11 cellular contexts compared by ENCODE assay signal in the genomic region with DNA sequence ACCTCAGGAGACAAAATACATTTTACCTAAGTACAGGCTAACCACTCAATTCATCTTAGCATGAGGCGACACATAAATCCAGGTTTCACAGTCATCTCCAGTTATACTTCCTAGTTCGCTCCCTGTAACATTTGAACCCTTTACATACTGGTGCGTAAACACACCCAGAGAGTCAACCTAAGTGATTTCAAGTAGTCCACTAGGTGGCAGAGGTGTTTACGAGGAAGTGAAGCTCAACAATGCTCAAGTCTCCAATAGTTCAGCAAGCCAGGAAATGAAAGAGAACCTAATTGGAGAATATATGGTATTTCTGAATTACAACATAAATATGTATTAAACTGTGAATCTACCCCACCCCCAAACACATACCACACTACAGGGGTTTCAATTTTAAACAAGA.
DNase-seq lines count a peak whose midpoint lies in the region; ATAC-seq and TF ChIP-seq lines count a peak whose summit lies in the region.
"Had no signal": no experiment of that assay in that cellular context is flagged by ENCODE, and none has a peak within 500 bp of the region (broad histone marks: within the 10 kb centered on the region; RNA-seq: fewer than 3 reads in every experiment).

No MANE protein-coding gene starts in this region.

- H3K27me3 Mint-ChIP-seq in CD14-positive monocyte (ENCODE audit: low read depth in 3 of 3), result no peaks in the 10 kb centered on the region
- no peaks in the 10 kb centered on the region for H3K27me3 Mint-ChIP-seq in GM23338 (ENCODE audit: insufficient read depth, low read depth, poor library complexity)

- H3F3A ChIP-seq in GM23338 (replicated peaks; ENCODE audit: low read depth), result no peaks in the 10 kb centered on the region

- peaks cover 9% of the 10 kb centered on the region for H3K4me1 Mint-ChIP-seq in CD14-positive monocyte
- H3K4me1 Mint-ChIP-seq in GM23338, result peaks cover 9% of the 10 kb centered on the region
- no peaks in the 10 kb centered on the region for H3K4me1 Mint-ChIP-seq in stimulated activated effector memory CD8-positive, alpha-beta T cell treated with anti-CD3 and anti-CD28 coated beads, Interleukin-12 subunit alpha, Interleukin-12 subunit beta, amount 100 ng/mL, for 72 hours

- no peak for TF ChIP-seq POLR2A in erythroblast (IDR thresholded peaks at IDR 0.05; ENCODE audit: low read length)

- H3K27ac Mint-ChIP-seq in CD14-positive monocyte (no peak overlapping the region), GM23338 (no peak overlapping the region)
- no peak overlapping the region for H3K27ac Mint-ChIP-seq in stimulated activated effector memory CD8-positive, alpha-beta T cell treated with anti-CD3 and anti-CD28 coated beads, Interleukin-12 subunit alpha, Interleukin-12 subunit beta, amount 100 ng/mL, for 72 hours
- H3K27ac Mint-ChIP-seq: activated T-helper 1 cell treated with anti-CD3 and anti-CD28 coated beads, Interleukin-12 subunit alpha, Interleukin-12 subunit beta, Interleukin-2, Interleukin-4 antibody, amounts not matched to agents 30 ng/mL and 10 ng/mL and 1 ng/mL, durations not matched to agents 14 hours and 24 hours and 36 hours had no signal

- H3K9me3 ChIP-seq in OCI-LY3 (ENCODE audit: insufficient read depth, low read length), result no peaks in the 10 kb centered on the region
- H3K9me3 ChIP-seq: ovary had no signal

- H3K36me3 ChIP-seq in GM23338 (ENCODE audit: insufficient read depth) (no peaks in the 10 kb centered on the region), OCI-LY3 (replicated peaks; ENCODE audit: low read depth, low read length) (no peaks in the 10 kb centered on the region)
- H3K36me3 ChIP-seq: ovary had no signal

- no peaks in the 10 kb centered on the region for H3K79me2 ChIP-seq in GM23338 (replicated peaks; ENCODE audit: insufficient read depth)
- no peaks in the 10 kb centered on the region for H3K79me2 ChIP-seq in OCI-LY3 (ENCODE audit: low read length)

- H3K4me3 Mint-ChIP-seq in CD14-positive monocyte (no peak overlapping the region), GM23338 (no peak overlapping the region)
- H3K4me3 Mint-ChIP-seq in stimulated activated effector memory CD8-positive, alpha-beta T cell treated with anti-CD3 and anti-CD28 coated beads, Interleukin-12 subunit alpha, Interleukin-12 subunit beta, amount 100 ng/mL, for 72 hours, result no peak overlapping the region
- H3K4me3 Mint-ChIP-seq: activated T-helper 1 cell treated with anti-CD3 and anti-CD28 coated beads, Interleukin-12 subunit alpha, Interleukin-12 subunit beta, Interleukin-2, Interleukin-4 antibody, amounts not matched to agents 30 ng/mL and 10 ng/mL and 1 ng/mL, durations not matched to agents 14 hours and 24 hours and 36 hours had no signal

- H4K20me1 ChIP-seq in GM23338 (replicated peaks; ENCODE audit: insufficient read depth) (no peaks in the 10 kb centered on the region), OCI-LY3 (ENCODE audit: insufficient read depth, low read length) (no peaks in the 10 kb centered on the region)

- H3K4me1 ChIP-seq in GM23338 (ENCODE audit: insufficient read depth) (0 out of 2 replicates have a peak, but pooled peaks cover 3% of the 10 kb centered on the region), OCI-LY3 (ENCODE audit: low read length) (peaks cover 15% of the 10 kb centered on the region)

- intact Hi-C loops in CD14-positive monocyte (cut with micrococcal nuclease), result no loop called here

- no peak overlapping the region for H3K9ac ChIP-seq in OCI-LY3 (ENCODE audit: low read length)

- H3K9me3 Mint-ChIP-seq in CD14-positive monocyte, result peaks cover 2 to 13% (median 9%) of the 10 kb centered on the region in 7 donors
- H3K9me3 Mint-ChIP-seq in GM23338, result peaks cover 12% of the 10 kb centered on the region; the same call in 2 of the 3 replicates
- peaks cover 3% of the 10 kb centered on the region for H3K9me3 Mint-ChIP-seq in stimulated activated effector memory CD8-positive, alpha-beta T cell treated with anti-CD3 and anti-CD28 coated beads, Interleukin-12 subunit alpha, Interleukin-12 subunit beta, amount 100 ng/mL, for 72 hours
- H3K9me3 Mint-ChIP-seq: activated T-helper 1 cell treated with anti-CD3 and anti-CD28 coated beads, Interleukin-12 subunit alpha, Interleukin-12 subunit beta, Interleukin-2, Interleukin-4 antibody, amounts not matched to agents 30 ng/mL and 10 ng/mL and 1 ng/mL, durations not matched to agents 14 hours and 24 hours and 36 hours had no signal

- no peaks in the 10 kb centered on the region for H3K27me3 ChIP-seq in GM23338 (ENCODE audit: insufficient read depth)
- no peaks in the 10 kb centered on the region for H3K27me3 ChIP-seq in OCI-LY3 (ENCODE audit: low read depth, low read length)
- H3K27me3 ChIP-seq: ovary had no signal

- peak; percentile 74 for ATAC-seq in GM23338
- no peak for ATAC-seq in HG02759 (IDR thresholded peaks at IDR 0.05; ENCODE audit: unreplicated experiment)
- ATAC-seq in stimulated activated effector memory CD8-positive, alpha-beta T cell treated with anti-CD3 and anti-CD28 coated beads, Interleukin-12 subunit alpha, Interleukin-12 subunit beta, amount 100 ng/mL, for 72 hours, result no peak

- H3K27ac ChIP-seq in GM23338 (ENCODE audit: low read depth), result no peak overlapping the region
- no peak overlapping the region for H3K27ac ChIP-seq in OCI-LY3 (ENCODE audit: low read length)
- H3K27ac ChIP-seq: ovary had no signal

- H3K4me3 ChIP-seq in GM23338 (no peak overlapping the region), OCI-LY3 (ENCODE audit: low read length) (no peak overlapping the region)
- H3K4me3 ChIP-seq: ovary had no signal

- no peak overlapping the region for H2AFZ ChIP-seq in GM23338
- no peak overlapping the region for H2AFZ ChIP-seq in OCI-LY3 (ENCODE audit: low read depth, low read length)

- H3K36me3 Mint-ChIP-seq in CD14-positive monocyte (no peaks in the 10 kb centered on the region), GM23338 (ENCODE audit: low read depth) (peaks cover 3% of the 10 kb centered on the region; the same call in 1 of the 3 replicates)
- peaks cover 4% of the 10 kb centered on the region for H3K36me3 Mint-ChIP-seq in stimulated activated effector memory CD8-positive, alpha-beta T cell treated with anti-CD3 and anti-CD28 coated beads, Interleukin-12 subunit alpha, Interleukin-12 subunit beta, amount 100 ng/mL, for 72 hours

- DNase-seq in CD14-positive monocyte (ENCODE audit: low spot score), result no peak
- DNase-seq in GM23338 (ENCODE audit: low spot score), result peak; percentile 84
- peak; percentile 28 to 37 for DNase-seq in erythroblast (lab: John Stamatoyannopoulos, UW)
- DNase-seq in KG1 (lab: John Stamatoyannopoulos, UW), result no peak
- DNase-seq in stimulated activated effector memory CD8-positive, alpha-beta T cell treated with anti-CD3 and anti-CD28 coated beads, Interleukin-12 subunit alpha, Interleukin-12 subunit beta, amount 100 ng/mL, for 72 hours (ENCODE audit: low spot score in 2 of 2), result no peak
- DNase-seq in activated gamma-delta T cell treated with Interleukin-2 at 50 U/mL for 16 hours, result no peak
- DNase-seq: NCI-H1417 treated with DMSO at 0.1 percent for 48 hours, ovary had no signal

- TF ChIP-seq CTCF in CD14-positive monocyte (IDR thresholded peaks at IDR 0.05) (peak; percentile 18), GM23338 (conservative IDR thresholded peaks at IDR 0.05; ENCODE audit: low read depth in 2 of 2) (peak; percentile 75 to 82), OCI-LY3 (IDR thresholded peaks at IDR 0.05; ENCODE audit: low read depth, low read length) (peak; percentile 50)

- H3K4me2 ChIP-seq in GM23338, result no peak overlapping the region
- no peak overlapping the region for H3K4me2 ChIP-seq in OCI-LY3 (ENCODE audit: low read length)

- no peaks in the 10 kb centered on the region for H3K9me2 ChIP-seq in GM23338 (ENCODE audit: insufficient read depth)

TF ChIP-seq in GM23338, 12 proteins besides CTCF, POLR2A, EP300 and RAD21:
- no peak for TF ChIP-seq CREB1 (CRISPR knock-in tag; IDR thresholded peaks at IDR 0.05; ENCODE audit: low read depth)
- no peak for TF ChIP-seq STAT1 (IDR thresholded peaks at IDR 0.05; ENCODE audit: unreplicated experiment)
- TF ChIP-seq ZNF114 (CRISPR knock-in tag; IDR thresholded peaks at IDR 0.05), result no peak

Comparison
In these comparisons a context has a peak if more than half of its experiments do, and no peak if none do; other contexts are left out.
1. DNase-seq: peak in GM23338 (single experiment) and erythroblast (2 of 2); none in CD14-positive monocyte (single experiment), KG1 (single experiment), stimulated activated effector memory CD8-positive, alpha-beta T cell treated with anti-CD3 and anti-CD28 coated beads, Interleukin-12 subunit alpha, Interleukin-12 subunit beta, amount 100 ng/mL, for 72 hours (0 of 2) and activated gamma-delta T cell treated with Interleukin-2 at 50 U/mL for 16 hours (single experiment).
2. CTCF ChIP-seq: peak in every context shown above with its lines; median percentile 78 in GM23338; 50 in OCI-LY3; 18 in CD14-positive monocyte.